18 cellular contexts compared by ENCODE assay signal in genomic region chr22:27628891-27629631, GRCh38.
DNase-seq lines count a peak whose midpoint lies in the region; ATAC-seq and TF ChIP-seq lines count a peak whose summit lies in the region.
"Had no signal": no experiment of that assay in that cellular context is flagged by ENCODE, and none has a peak within 500 bp of the region (broad histone marks: within the 10 kb centered on the region; RNA-seq: fewer than 3 reads in every experiment).

No MANE protein-coding gene starts in this region.

- H3K4me1 ChIP-seq in breast epithelium (no peaks in the 10 kb centered on the region), PC-9 (replicated peaks; ENCODE audit: insufficient read depth) (peaks cover 27% of the 10 kb centered on the region), tibial nerve (no peaks in the 10 kb centered on the region)
- H3K4me1 ChIP-seq: HAP-1 had no signal

- TF ChIP-seq POLR2A in breast epithelium (IDR thresholded peaks at IDR 0.05) (no peak), tibial nerve (IDR thresholded peaks at IDR 0.05) (no peak)

- H3F3A ChIP-seq in PC-9 (ENCODE audit: insufficient read depth, low read depth), result peaks cover 32% of the 10 kb centered on the region; the same call in 1 of the 2 replicates

- CTCF ChIA-PET in PC-9 (lab: Charles Lee), result no interaction called here

- BruUV-seq in PC-9 (replicated peaks; lab: Mats Ljungman, UMichigan), result no TSS peak

- no peaks in the 10 kb centered on the region for H3K9me3 Mint-ChIP-seq in natural killer cell treated with Interleukin-12 subunit alpha and Interleukin-12 subunit beta and Interleukin-15 and Interleukin-18, amount 100 ng/mL, for 72 hours

- H3K27ac ChIP-seq in breast epithelium (no peak overlapping the region), PC-9 (peak overlapping the region; percentile 24; the same call in 1 of the 2 replicates), tibial nerve (no peak overlapping the region)
- H3K27ac ChIP-seq: HL-60, KMS-11, SK-N-MC had no signal

- ATAC-seq in natural killer cell treated with Interleukin-12 subunit alpha and Interleukin-12 subunit beta and Interleukin-15 and Interleukin-18, amount 100 ng/mL, for 72 hours, result no peak

- DNase-seq in T47D (ENCODE audit: low read depth in 1 of 2, low spot score in 1 of 2) (peak; percentile 41 to 89), breast epithelium (ENCODE audit: low spot score in 2 of 2) (no peak), PC-9 (peak; percentile 62 to 84), iPS DF 19.7 (ENCODE audit: low read depth, low spot score) (peak; percentile 48), HK-2 (ENCODE audit: unreplicated experiment) (no peak), NCI-H1092 treated with DMSO at 0.1 percent for 48 hours (lab: John Stamatoyannopoulos, UW) (no peak), tibial nerve (ENCODE audit: low spot score in 2 of 2) (no peak)
- no peak for DNase-seq in natural killer cell treated with Interleukin-12 subunit alpha and Interleukin-12 subunit beta and Interleukin-15 and Interleukin-18, amount 100 ng/mL, for 72 hours (ENCODE audit: low spot score)
- DNase-seq: C1 segment of cervical spinal cord, DMS153, EL, MM.1S, NCI-H1930, NCI-H526 treated with DMSO at 0.1 percent for 48 hours had no signal

- H3K4me1 Mint-ChIP-seq in natural killer cell treated with Interleukin-12 subunit alpha and Interleukin-12 subunit beta and Interleukin-15 and Interleukin-18, amount 100 ng/mL, for 72 hours (ENCODE audit: low read depth in 2 of 2), result no peaks in the 10 kb centered on the region

- H3K9me3 ChIP-seq in breast epithelium (no peaks in the 10 kb centered on the region), PC-9 (ENCODE audit: insufficient read depth, low read depth) (no peaks in the 10 kb centered on the region; the same call in 1 of the 2 replicates), tibial nerve (no peaks in the 10 kb centered on the region)
- H3K9me3 ChIP-seq: HAP-1 had no signal

- H2AFZ ChIP-seq in PC-9, result no peak overlapping the region

- no peaks in the 10 kb centered on the region for H3K36me3 Mint-ChIP-seq in natural killer cell treated with Interleukin-12 subunit alpha and Interleukin-12 subunit beta and Interleukin-15 and Interleukin-18, amount 100 ng/mL, for 72 hours

- peaks cover 5 to 12% of the 10 kb centered on the region in 2 donors for H3K27me3 Mint-ChIP-seq in natural killer cell treated with Interleukin-12 subunit alpha and Interleukin-12 subunit beta and Interleukin-15 and Interleukin-18, amount 100 ng/mL, for 72 hours

- peak overlapping the region; percentile 48 for H3K4me2 ChIP-seq in PC-9
- H3K4me2 ChIP-seq: KMS-11 had no signal

- H4K20me1 ChIP-seq in PC-9 (ENCODE audit: insufficient read depth), result no peaks in the 10 kb centered on the region

- no peaks in the 10 kb centered on the region for H3K79me2 ChIP-seq in PC-9 (ENCODE audit: low read depth)

- no peak overlapping the region for H3K4me3 Mint-ChIP-seq in natural killer cell treated with Interleukin-12 subunit alpha and Interleukin-12 subunit beta and Interleukin-15 and Interleukin-18, amount 100 ng/mL, for 72 hours

- H3K9me2 ChIP-seq in PC-9 (ENCODE audit: insufficient read depth), result no peaks in the 10 kb centered on the region

- TF ChIP-seq CTCF in breast epithelium (IDR thresholded peaks at IDR 0.05) (no peak), PC-9 (conservative IDR thresholded peaks at IDR 0.05) (no peak), tibial nerve (IDR thresholded peaks at IDR 0.05) (no peak)

- H3K36me3 ChIP-seq in breast epithelium (no peaks in the 10 kb centered on the region), PC-9 (ENCODE audit: low read depth) (no peaks in the 10 kb centered on the region), tibial nerve (no peaks in the 10 kb centered on the region)
- H3K36me3 ChIP-seq: HAP-1 had no signal

- H3K27me3 ChIP-seq in breast epithelium, result no peaks in the 10 kb centered on the region
- no peaks in the 10 kb centered on the region for H3K27me3 ChIP-seq in PC-9 (ENCODE audit: insufficient read depth, low read depth)
- peaks cover 0 to 6% of the 10 kb centered on the region in 2 donors for H3K27me3 ChIP-seq in tibial nerve

- no peak for TF ChIP-seq EP300 in tibial nerve (IDR thresholded peaks at IDR 0.05)

- 92% methylated on average over 9 of the region's 9 CpGs for WGBS in tibial nerve, 2 donors

- POLR2A ChIA-PET in PC-9 (lab: Charles Lee; ENCODE audit: unreplicated experiment), result no interaction called here

- no peak overlapping the region for H3K27ac Mint-ChIP-seq in natural killer cell treated with Interleukin-12 subunit alpha and Interleukin-12 subunit beta and Interleukin-15 and Interleukin-18, amount 100 ng/mL, for 72 hours

- H3K4me3 ChIP-seq in breast epithelium, result no peak overlapping the region
- no peak overlapping the region for H3K4me3 ChIP-seq in PC-9
- no peak overlapping the region for H3K4me3 ChIP-seq in tibial nerve
- H3K4me3 ChIP-seq: HAP-1, SK-N-MC had no signal

- in situ Hi-C loops in T47D (cut with HindIII; ENCODE audit: low pct_unique_long_range_greater_than_20kb, low sequenced_read_pairs), result no loop called here

- intact Hi-C loops in breast epithelium (cut with DNase I; ENCODE audit: low total_unique reads) (no loop called here), PC-9 (cut with micrococcal nuclease; ENCODE audit: unreplicated experiment) (loop anchor here (10.0 kb wide), 1 partner anchor 96 kb away; no protein-coding TSS in a partner anchor)

Comparison
In these comparisons a context has a peak if more than half of its experiments do, and no peak if none do; other contexts are left out.
1. DNase-seq: peak in T47D (2 of 2), PC-9 (2 of 2) and iPS DF 19.7 (single experiment); none in breast epithelium (0 of 2), HK-2 (single experiment), NCI-H1092 treated with DMSO at 0.1 percent for 48 hours (single experiment), natural killer cell treated with Interleukin-12 subunit alpha and Interleukin-12 subunit beta and Interleukin-15 and Interleukin-18, amount 100 ng/mL, for 72 hours (single experiment) and tibial nerve (0 of 2).